ENCODE assay signal across 8 cellular contexts in genomic region chr15:24955549-24955929, GRCh38. TPM values are rescaled to one million over a fixed set of nuclear protein-coding genes. Genes with fewer than 3 reads are reported as not detected.
DNase-seq lines count a peak whose midpoint lies in the region; ATAC-seq and TF ChIP-seq lines count a peak whose summit lies in the region.

No MANE protein-coding gene starts in this region.

- H3K9me3 ChIP-seq in PC-3 (ENCODE audit: low read length) (0 out of 2 replicates have a peak, but pooled peaks cover 6% of the 10 kb centered on the region), adipocyte (ENCODE audit: control insufficient read depth, low read length) (no peaks in the 10 kb centered on the region), iPS-18a (ENCODE audit: control insufficient read depth, low read depth, low read length) (peaks cover 3% of the 10 kb centered on the region)

- no TSS peak for BruUV-seq in PC-3 (replicated peaks; lab: Mats Ljungman, UMichigan)

- peak overlapping the region; percentile 79 for H3K9ac ChIP-seq in PC-3 (ENCODE audit: low read length)
- peak overlapping the region; percentile 91 for H3K9ac ChIP-seq in adipocyte (ENCODE audit: low read length)
- H3K9ac ChIP-seq in iPS-18a (ENCODE audit: low read length): peak overlapping the region; percentile 95

- peak; percentile 12 for DNase-seq in Ammon's horn (ENCODE audit: low spot score)
- no peak for DNase-seq in PC-3
- DNase-seq in adipocyte (ENCODE audit: low read depth): peak; percentile 19
- DNase-seq in stimulated activated CD4-positive, alpha-beta T cell treated with anti-CD3 and anti-CD28 coated beads, Interleukin-4, amount 100 ng/mL, for 1 hour: peak; percentile 6
- no peak for DNase-seq in SIG-M5 treated with dmso at 0.1 percent for 504 hours (lab: John Stamatoyannopoulos, UW; ENCODE audit: unreplicated experiment)
- no peak for DNase-seq in SIG-M5 (lab: John Stamatoyannopoulos, UW)

- H3K79me2 ChIP-seq in PC-3 (ENCODE audit: low read length): peaks cover 56% of the 10 kb centered on the region

- no peaks in the 10 kb centered on the region for H3K9me2 ChIP-seq in PC-3 (replicated peaks; ENCODE audit: low read length)

- TF ChIP-seq CTCF in PC-3 (conservative IDR thresholded peaks at IDR 0.05; ENCODE audit: low read depth, low read length): no peak

- peak overlapping the region; percentile 88 for H3K4me3 ChIP-seq in PC-3 (ENCODE audit: low read length)
- peak overlapping the region; percentile 92 for H3K4me3 ChIP-seq in adipocyte (ENCODE audit: low read length)
- peak overlapping the region; percentile 97 for H3K4me3 ChIP-seq in iPS-18a (ENCODE audit: low read length)

- intact Hi-C loops in PC-3 (cut with micrococcal nuclease): no loop called here

- POLR2A ChIA-PET in PC-3 (lab: Charles Lee; ENCODE audit: unreplicated experiment): no interaction called here

- H3K27me3 ChIP-seq in PC-3 (ENCODE audit: low read length) (no peaks in the 10 kb centered on the region), adipocyte (replicated peaks; ENCODE audit: control insufficient read depth, insufficient read depth, low read length) (no peaks in the 10 kb centered on the region), iPS-18a (ENCODE audit: control insufficient read depth, insufficient read depth, low read length) (no peaks in the 10 kb centered on the region)

- peak overlapping the region; percentile 82 for H3K4me2 ChIP-seq in PC-3 (ENCODE audit: low read length)

- no peaks in the 10 kb centered on the region for H3F3A ChIP-seq in PC-3 (ENCODE audit: low read length, unreplicated experiment)

- CTCF ChIA-PET in PC-3 (lab: Charles Lee): no interaction called here

- ATAC-seq in PC-3 (peak; percentile 19; the same call in 1 of the 2 replicates), HG02885 (IDR thresholded peaks at IDR 0.05; ENCODE audit: poor library complexity, unreplicated experiment) (no peak)

- no peaks in the 10 kb centered on the region for H4K20me1 ChIP-seq in PC-3 (ENCODE audit: low read length)

- H3K36me3 ChIP-seq in PC-3 (ENCODE audit: low read depth, low read length) (no peaks in the 10 kb centered on the region), adipocyte (ENCODE audit: control insufficient read depth, insufficient read depth, low read length, severe bottlenecking) (no peaks in the 10 kb centered on the region), iPS-18a (ENCODE audit: control insufficient read depth, low read depth, low read length) (peaks cover 17% of the 10 kb centered on the region)

- H2AFZ ChIP-seq in PC-3 (ENCODE audit: low read length): peak overlapping the region; percentile 78

- peak overlapping the region; percentile 70 for H3K27ac ChIP-seq in PC-3 (ENCODE audit: low read length)
- peak overlapping the region; percentile 41 for H3K27ac ChIP-seq in iPS-18a (ENCODE audit: low read length)

- H3K4me1 ChIP-seq in PC-3 (ENCODE audit: insufficient read depth, low read length) (no peaks in the 10 kb centered on the region), adipocyte (ENCODE audit: control insufficient read depth, insufficient read depth, low read length) (no peaks in the 10 kb centered on the region), iPS-18a (ENCODE audit: control insufficient read depth, low read depth, low read length) (peaks cover 17% of the 10 kb centered on the region)

RNA-seq across cellular contexts. Expression of gene SNRPN, which starts 0.8 kb away (rescaled TPM):
- 131 and 139 TPM in 2 replicates for total RNA-seq in PC-3 (2014; rRNA removed)

RNA-seq across cellular contexts. Expression of gene SNURF, which starts 0.8 kb away (rescaled TPM):
- 6.0 and 13.1 TPM in 2 replicates for total RNA-seq in PC-3 (2014; rRNA removed)

Comparison
In these comparisons a context has a peak if more than half of its experiments do, and no peak if none do; other contexts are left out.
1. DNase-seq: peak in Ammon's horn (single experiment), adipocyte (single experiment) and stimulated activated CD4-positive, alpha-beta T cell treated with anti-CD3 and anti-CD28 coated beads, Interleukin-4, amount 100 ng/mL, for 1 hour (single experiment); none in PC-3 (single experiment), SIG-M5 treated with dmso at 0.1 percent for 504 hours (single experiment) and SIG-M5 (single experiment).
2. Peak in every context shown above with its lines, with median percentiles within 50 percentile points of each other: H3K4me3 ChIP-seq and H3K9ac ChIP-seq.